Comparison of ENCODE assay signal across 23 cellular contexts in the genomic region with DNA sequence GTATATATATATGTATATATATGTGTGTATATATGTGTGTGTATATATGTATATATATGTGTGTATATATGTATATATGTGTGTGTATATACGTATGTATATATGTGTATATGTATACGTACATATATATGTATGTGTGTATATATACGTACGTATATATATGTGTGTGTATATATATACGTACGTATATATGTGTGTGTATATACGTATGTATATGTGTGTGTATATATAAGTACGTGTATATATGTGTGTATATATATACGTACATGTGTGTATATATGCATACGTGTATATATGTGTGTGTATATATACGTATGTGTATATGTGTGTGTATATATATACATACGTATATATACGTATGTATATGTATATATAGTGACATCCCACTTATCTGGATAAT.
DNase-seq lines count a peak whose midpoint lies in the region; ATAC-seq, FAIRE-seq and TF ChIP-seq lines count a peak whose summit lies in the region.
"Had no signal": no experiment of that assay in that cellular context is flagged by ENCODE, and none has a peak within 500 bp of the region (broad histone marks: within the 10 kb centered on the region; RNA-seq: fewer than 3 reads in every experiment).

No MANE protein-coding gene starts in this region.

- no peak overlapping the region for H3K4me2 ChIP-seq in K562 (ENCODE audit: insufficient read depth, low read length)
- no peak overlapping the region for H3K4me2 ChIP-seq in smooth muscle cell
- H3K4me2 ChIP-seq: A549 had no signal

- H3K36me3 ChIP-seq in K562 (ENCODE audit: control insufficient read depth, insufficient read depth, low read length) (no peaks in the 10 kb centered on the region), pancreas (no peaks in the 10 kb centered on the region), smooth muscle cell (ENCODE audit: low read depth) (no peaks in the 10 kb centered on the region)
- H3K36me3 ChIP-seq: BLaER1 treated with 17β-estradiol and CSF1 and Interleukin-3, amounts not matched to agents 10 nM and 100 nM had no signal

- TF ChIP-seq CTCF in K562 (IDR thresholded peaks at IDR 0.05 in 2 of 3, conservative IDR thresholded peaks at IDR 0.05 in 1 of 3; ENCODE audit: insufficient read depth in 2 of 3, low read depth in 1 of 3, low read length in 3 of 3) (no peak), pancreas (IDR thresholded peaks at IDR 0.05) (no peak), smooth muscle cell (IDR thresholded peaks at IDR 0.05; ENCODE audit: borderline replicate concordance, insufficient read depth, poor library complexity, severe bottlenecking) (no peak)

- TF ChIP-seq POLR2A in K562 (conservative IDR thresholded peaks at IDR 0.05) = no peak
- no peak for TF ChIP-seq POLR2A in H54 (IDR thresholded peaks at IDR 0.05; ENCODE audit: low read depth, low read length)

- ATAC-seq in K562 (no peak), pancreas (no peak)
- ATAC-seq in stimulated activated naive CD8-positive, alpha-beta T cell treated with anti-CD3 and anti-CD28 coated beads, Interleukin-15, amount 100 ng/mL, for 72 hours = no peak
- ATAC-seq: A549; CD8-positive, alpha-beta T cell; GM12878 had no signal

- H3K4me1 Mint-ChIP-seq in stimulated activated naive CD8-positive, alpha-beta T cell treated with anti-CD3 and anti-CD28 coated beads, Interleukin-15, amount 100 ng/mL, for 72 hours = no peaks in the 10 kb centered on the region

- H2AFZ ChIP-seq in K562 (ENCODE audit: low read depth, low read length) (no peak overlapping the region), smooth muscle cell (ENCODE audit: low read depth) (no peak overlapping the region)

- FAIRE-seq in G401.6 (lab: Jason Lieb, UNC) = peak; percentile 30
- no peak for FAIRE-seq in K562 (lab: Jason Lieb, UNC)
- FAIRE-seq in frontal cortex (lab: Jason Lieb, UNC) = peak; percentile 39
- FAIRE-seq in pancreas (lab: Jason Lieb, UNC) = peak; percentile 53
- FAIRE-seq in H54 (lab: Jason Lieb, UNC) = no peak
- FAIRE-seq: GM12878, GM12892, GM18507 had no signal

- peaks cover 5% of the 10 kb centered on the region for H3K27me3 Mint-ChIP-seq in stimulated activated naive CD8-positive, alpha-beta T cell treated with anti-CD3 and anti-CD28 coated beads, Interleukin-15, amount 100 ng/mL, for 72 hours

- H3K9me3 ChIP-seq in K562 (replicated peaks; ENCODE audit: control insufficient read depth, insufficient read depth, low read depth, low read length) (no peaks in the 10 kb centered on the region), pancreas (no peaks in the 10 kb centered on the region), smooth muscle cell (replicated peaks; ENCODE audit: low read depth) (no peaks in the 10 kb centered on the region)
- H3K9me3 ChIP-seq: A549; BLaER1 treated with 17β-estradiol and CSF1 and Interleukin-3, amounts not matched to agents 10 nM and 100 nM; Caco-2 had no signal

- in situ Hi-C loops in K562 (cut with MboI) = no loop called here

- no peak overlapping the region for H3K4me3 Mint-ChIP-seq in stimulated activated naive CD8-positive, alpha-beta T cell treated with anti-CD3 and anti-CD28 coated beads, Interleukin-15, amount 100 ng/mL, for 72 hours
- H3K4me3 Mint-ChIP-seq: B cell; CD4-positive, alpha-beta T cell; CD8-positive, alpha-beta T cell had no signal

- no peak overlapping the region for H3K27ac ChIP-seq in K562 (ENCODE audit: extremely low read depth, low read depth, low read length)
- no peak overlapping the region for H3K27ac ChIP-seq in pancreas
- no peak overlapping the region for H3K27ac ChIP-seq in smooth muscle cell (ENCODE audit: low read depth)
- H3K27ac ChIP-seq: A549; BLaER1 treated with 17β-estradiol and CSF1 and Interleukin-3, amounts not matched to agents 10 nM and 100 nM; C4-2B had no signal

- no peak for TF ChIP-seq EP300 in K562 (IDR thresholded peaks at IDR 0.05; ENCODE audit: low read length)

- H3K9me3 Mint-ChIP-seq in stimulated activated naive CD8-positive, alpha-beta T cell treated with anti-CD3 and anti-CD28 coated beads, Interleukin-15, amount 100 ng/mL, for 72 hours = no peaks in the 10 kb centered on the region
- H3K9me3 Mint-ChIP-seq: CD4-positive, alpha-beta T cell; CD8-positive, alpha-beta T cell had no signal

- no peaks in the 10 kb centered on the region for H3K9me1 ChIP-seq in K562 (ENCODE audit: control insufficient read depth, insufficient read depth, low read length)

- H3K27ac Mint-ChIP-seq in stimulated activated naive CD8-positive, alpha-beta T cell treated with anti-CD3 and anti-CD28 coated beads, Interleukin-15, amount 100 ng/mL, for 72 hours = no peak overlapping the region
- H3K27ac Mint-ChIP-seq: B cell; CD4-positive, alpha-beta T cell; CD8-positive, alpha-beta T cell had no signal

- H4K20me1 ChIP-seq in K562 (replicated peaks; ENCODE audit: control insufficient read depth, insufficient read depth, low read length) = no peaks in the 10 kb centered on the region
- H4K20me1 ChIP-seq in smooth muscle cell (ENCODE audit: low read depth) = no peaks in the 10 kb centered on the region
- H4K20me1 ChIP-seq: BLaER1 treated with 17β-estradiol and CSF1 and Interleukin-3, amounts not matched to agents 10 nM and 100 nM had no signal

- 58% methylated on average over 13 of the region's 13 CpGs for WGBS in K562 (ENCODE audit: insufficient coverage, low coverage, missing lambda C conversion rate)
- 80 to 85% methylated on average over 13 of the region's 13 CpGs for WGBS in pancreas, 2 donors
- 88% methylated on average over 13 of the region's 13 CpGs for WGBS in smooth muscle cell (ENCODE audit: low lambda C conversion rate)

- no TSS peak for BruUV-seq in K562 (replicated peaks; lab: Mats Ljungman, UMichigan)

- no peak for TF ChIP-seq RAD21 in K562 (CRISPR knock-in tag; conservative IDR thresholded peaks at IDR 0.05 in 1 of 2, IDR thresholded peaks at IDR 0.05 in 1 of 2)

- DNase-seq in K562 (ENCODE audit: extremely low read depth in 1 of 4, low spot score in 3 of 4) (no peak), frontal cortex (ENCODE audit: low spot score in 2 of 2) (no peak), pancreas (no peak), smooth muscle cell (lab: John Stamatoyannopoulos, UW; ENCODE audit: unreplicated experiment) (no peak), H54 (ENCODE audit: insufficient read length, low spot score) (no peak), SIG-M5 (lab: John Stamatoyannopoulos, UW) (no peak)
- no peak for DNase-seq in stimulated activated naive CD8-positive, alpha-beta T cell treated with anti-CD3 and anti-CD28 coated beads, Interleukin-15, amount 100 ng/mL, for 72 hours
- DNase-seq: 8988T; AML-193; Caco-2; Calu3; CD4-positive, alpha-beta T cell; CD8-positive, alpha-beta T cell; DMS79 treated with DMSO at 0.1 percent for 48 hours; GDM1 had no signal

- no peak overlapping the region for H3K9ac ChIP-seq in K562 (ENCODE audit: insufficient read depth in 1 of 2, low read depth in 2 of 2, low read length in 2 of 2)
- no peak overlapping the region for H3K9ac ChIP-seq in smooth muscle cell (ENCODE audit: low read depth)
- H3K9ac ChIP-seq: BLaER1 treated with 17β-estradiol and CSF1 and Interleukin-3, amounts not matched to agents 10 nM and 100 nM had no signal

- intact Hi-C loops in K562 (cut with micrococcal nuclease) = no loop called here
- intact Hi-C loops in pancreas (cut with DNase I) = no loop called here

- H3K4me1 ChIP-seq in K562 (replicated peaks in 1 of 2; ENCODE audit: control insufficient read depth in 2 of 2, insufficient read depth in 2 of 2, low read length in 2 of 2) (no peaks in the 10 kb centered on the region), pancreas (no peaks in the 10 kb centered on the region), smooth muscle cell (ENCODE audit: low read depth) (no peaks in the 10 kb centered on the region)
- H3K4me1 ChIP-seq: A549, Caco-2 had no signal

- no peak overlapping the region for H3K4me3 ChIP-seq in K562
- no peak overlapping the region for H3K4me3 ChIP-seq in pancreas
- H3K4me3 ChIP-seq in smooth muscle cell = no peak overlapping the region
- H3K4me3 ChIP-seq: A549; BLaER1 treated with 17β-estradiol and CSF1 and Interleukin-3, amounts not matched to agents 10 nM and 100 nM; GM12878 had no signal

- H3K79me2 ChIP-seq in K562 (ENCODE audit: control insufficient read depth, insufficient read depth, low read length) (no peaks in the 10 kb centered on the region), smooth muscle cell (ENCODE audit: low read depth) (no peaks in the 10 kb centered on the region)

- CTCF ChIA-PET in K562 (lab: Yijun Ruan, JAX; ENCODE audit: low intra/inter-chr PET ratio) = no interaction called here

- no peaks in the 10 kb centered on the region for H3F3A ChIP-seq in smooth muscle cell (ENCODE audit: low read depth)

- POLR2A ChIA-PET in K562 (lab: Yijun Ruan, JAX) = no interaction called here

- H3K27me3 ChIP-seq in K562 (ENCODE audit: control insufficient read depth in 2 of 2, insufficient read depth in 2 of 2, low read length in 2 of 2) (no peaks in the 10 kb centered on the region), pancreas (no peaks in the 10 kb centered on the region), smooth muscle cell (ENCODE audit: low read depth) (no peaks in the 10 kb centered on the region)
- H3K27me3 ChIP-seq: BLaER1 treated with 17β-estradiol and CSF1 and Interleukin-3, amounts not matched to agents 10 nM and 100 nM had no signal

TF ChIP-seq in K562, 482 proteins besides CTCF, POLR2A, EP300 and RAD21 (continues in another document):
- TF ChIP-seq NFIX (CRISPR knock-in tag; IDR thresholded peaks at IDR 0.05; ENCODE audit: low read depth) = peak; percentile 77
- TF ChIP-seq, protein P1, sequence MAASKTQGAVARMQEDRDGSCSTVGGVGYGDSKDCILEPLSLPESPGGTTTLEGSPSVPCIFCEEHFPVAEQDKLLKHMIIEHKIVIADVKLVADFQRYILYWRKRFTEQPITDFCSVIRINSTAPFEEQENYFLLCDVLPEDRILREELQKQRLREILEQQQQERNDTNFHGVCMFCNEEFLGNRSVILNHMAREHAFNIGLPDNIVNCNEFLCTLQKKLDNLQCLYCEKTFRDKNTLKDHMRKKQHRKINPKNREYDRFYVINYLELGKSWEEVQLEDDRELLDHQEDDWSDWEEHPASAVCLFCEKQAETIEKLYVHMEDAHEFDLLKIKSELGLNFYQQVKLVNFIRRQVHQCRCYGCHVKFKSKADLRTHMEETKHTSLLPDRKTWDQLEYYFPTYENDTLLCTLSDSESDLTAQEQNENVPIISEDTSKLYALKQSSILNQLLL (CRISPR knock-in tag; IDR thresholded peaks at IDR 0.05; ENCODE audit: borderline replicate concordance) = peak; percentile 94
- TF ChIP-seq, protein P2, sequence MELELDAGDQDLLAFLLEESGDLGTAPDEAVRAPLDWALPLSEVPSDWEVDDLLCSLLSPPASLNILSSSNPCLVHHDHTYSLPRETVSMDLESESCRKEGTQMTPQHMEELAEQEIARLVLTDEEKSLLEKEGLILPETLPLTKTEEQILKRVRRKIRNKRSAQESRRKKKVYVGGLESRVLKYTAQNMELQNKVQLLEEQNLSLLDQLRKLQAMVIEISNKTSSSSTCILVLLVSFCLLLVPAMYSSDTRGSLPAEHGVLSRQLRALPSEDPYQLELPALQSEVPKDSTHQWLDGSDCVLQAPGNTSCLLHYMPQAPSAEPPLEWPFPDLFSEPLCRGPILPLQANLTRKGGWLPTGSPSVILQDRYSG (tag; conservative IDR thresholded peaks at IDR 0.05; ENCODE audit: low read depth) = no peak
